ENCODE assay signal across 8 cellular contexts in genomic region chr17:8210761-8211458, GRCh38. TPM values are rescaled to one million over a fixed set of nuclear protein-coding genes. Genes with fewer than 3 reads are reported as not detected.
A peak's percentile ranks its signal among the peaks of the same experiment; 100 is the strongest.
DNase-seq lines count a peak whose midpoint lies in the region; ATAC-seq and TF ChIP-seq lines count a peak whose summit lies in the region.

No MANE protein-coding gene starts in this region.

- H3K36me3 ChIP-seq in H7 (replicated peaks; ENCODE audit: control insufficient read depth, insufficient read depth, low read length), result peaks cover 14% of the 10 kb centered on the region

- no peaks in the 10 kb centered on the region for H3K27me3 ChIP-seq in H7 (ENCODE audit: control insufficient read depth, insufficient read depth, low read length)

- TF ChIP-seq CTCF in AG04449 (IDR thresholded peaks at IDR 0.05; ENCODE audit: insufficient read depth, low read length, missing control alignments), result no peak

- H3K4me3 ChIP-seq in AG04449 (ENCODE audit: low read depth, low read length) (peak overlapping the region; percentile 89), H7 (ENCODE audit: insufficient read depth, low read depth, low read length) (peak overlapping the region; percentile 95), iPS-11a (ENCODE audit: low read depth, low read length) (peak overlapping the region; percentile 92)

- DNase-seq in AG04449 (ENCODE audit: low read depth, low spot score) (no peak), H7 (no peak), NCI-H1105 (lab: John Stamatoyannopoulos, UW) (no peak), activated gamma-delta T cell treated with Interleukin-2 at 50 U/mL for 16 hours (no peak), NCI-H2171 (lab: John Stamatoyannopoulos, UW) (no peak)
- DNase-seq in activated CD8-positive, alpha-beta T cell treated with anti-CD3 and anti-CD28 coated beads, Interleukin-2, amount 10 ng/mL, durations not matched to agents 7 days and 5 days, result no peak
- no peak for DNase-seq in stimulated activated naive CD8-positive, alpha-beta T cell treated with anti-CD3 and anti-CD28 coated beads, Interleukin-15, amount 100 ng/mL, for 72 hours

- peaks cover 40% of the 10 kb centered on the region for H3K36me3 Mint-ChIP-seq in activated CD8-positive, alpha-beta T cell treated with anti-CD3 and anti-CD28 coated beads, Interleukin-2, amount 10 ng/mL, durations not matched to agents 7 days and 5 days (ENCODE audit: low read depth)

- POLR2A ChIA-PET in AG04449 (lab: Yijun Ruan, JAX), result interaction anchor here (0.7 to 1.5 kb wide), 4 partner anchors 12 to 77 kb away, joined by 3 to 9 read pairs (median 6); partner anchors contain the start of gene BORCS6
- POLR2A ChIA-PET in activated CD8-positive, alpha-beta T cell treated with anti-CD3 and anti-CD28 coated beads, Interleukin-2, amount 10 ng/mL, durations not matched to agents 7 days and 5 days (lab: Charles Lee), result interaction anchor here (0.6 to 9.4 kb wide), 13 partner anchors 11 to 279 kb away, joined by 3 to 92 read pairs (median 6); partner anchors contain the start of genes BORCS6, CNTROB, CTC1 and SLC25A35

- no peaks in the 10 kb centered on the region for H3K9me3 Mint-ChIP-seq in activated CD8-positive, alpha-beta T cell treated with anti-CD3 and anti-CD28 coated beads, Interleukin-2, amount 10 ng/mL, durations not matched to agents 7 days and 5 days (ENCODE audit: insufficient read depth)
- no peaks in the 10 kb centered on the region for H3K9me3 Mint-ChIP-seq in stimulated activated naive CD8-positive, alpha-beta T cell treated with anti-CD3 and anti-CD28 coated beads, Interleukin-15, amount 100 ng/mL, for 72 hours

- peak overlapping the region; percentile 99 for H3K4me3 Mint-ChIP-seq in activated CD8-positive, alpha-beta T cell treated with anti-CD3 and anti-CD28 coated beads, Interleukin-2, amount 10 ng/mL, durations not matched to agents 7 days and 5 days
- H3K4me3 Mint-ChIP-seq in stimulated activated naive CD8-positive, alpha-beta T cell treated with anti-CD3 and anti-CD28 coated beads, Interleukin-15, amount 100 ng/mL, for 72 hours, result peak overlapping the region; percentile 93 to 99

- no peaks in the 10 kb centered on the region for H3K27me3 Mint-ChIP-seq in activated CD8-positive, alpha-beta T cell treated with anti-CD3 and anti-CD28 coated beads, Interleukin-2, amount 10 ng/mL, durations not matched to agents 7 days and 5 days (ENCODE audit: low read depth)
- H3K27me3 Mint-ChIP-seq in stimulated activated naive CD8-positive, alpha-beta T cell treated with anti-CD3 and anti-CD28 coated beads, Interleukin-15, amount 100 ng/mL, for 72 hours, result no peaks in the 10 kb centered on the region

- CTCF ChIA-PET in AG04449 (lab: Yijun Ruan, JAX), result interaction anchor here (0.6 to 2.0 kb wide), 7 partner anchors 8 to 692 kb away, joined by 3 to 8 read pairs (median 4); no protein-coding TSS in a partner anchor
- CTCF ChIA-PET in activated CD8-positive, alpha-beta T cell treated with anti-CD3 and anti-CD28 coated beads, Interleukin-2, amount 10 ng/mL, durations not matched to agents 7 days and 5 days (lab: Charles Lee), result interaction anchor here (1.0 to 2.1 kb wide), 9 partner anchors 10 to 117 kb away, joined by 3 to 14 read pairs (median 5); no protein-coding TSS in a partner anchor

- H3K4me1 Mint-ChIP-seq in activated CD8-positive, alpha-beta T cell treated with anti-CD3 and anti-CD28 coated beads, Interleukin-2, amount 10 ng/mL, durations not matched to agents 7 days and 5 days (ENCODE audit: low read depth), result peaks cover 41% of the 10 kb centered on the region
- H3K4me1 Mint-ChIP-seq in stimulated activated naive CD8-positive, alpha-beta T cell treated with anti-CD3 and anti-CD28 coated beads, Interleukin-15, amount 100 ng/mL, for 72 hours, result peaks cover 50% of the 10 kb centered on the region

- ATAC-seq in activated CD8-positive, alpha-beta T cell treated with anti-CD3 and anti-CD28 coated beads, Interleukin-2, amount 10 ng/mL, durations not matched to agents 7 days and 5 days, result no peak
- peak; percentile 60 for ATAC-seq in stimulated activated naive CD8-positive, alpha-beta T cell treated with anti-CD3 and anti-CD28 coated beads, Interleukin-15, amount 100 ng/mL, for 72 hours

- H3K27ac Mint-ChIP-seq in activated CD8-positive, alpha-beta T cell treated with anti-CD3 and anti-CD28 coated beads, Interleukin-2, amount 10 ng/mL, durations not matched to agents 7 days and 5 days, result peak overlapping the region; percentile 99
- peak overlapping the region; percentile 94 to 100 for H3K27ac Mint-ChIP-seq in stimulated activated naive CD8-positive, alpha-beta T cell treated with anti-CD3 and anti-CD28 coated beads, Interleukin-15, amount 100 ng/mL, for 72 hours

RNA-seq across cellular contexts. Expression of gene AURKB, which starts 0.5 kb away (rescaled TPM):
- 209 and 254 TPM in 2 replicates for total RNA-seq in H7 (2014; rRNA removed; shearing (Covaris generic))
- 100 to 1,000 TPM; 182 to 210 TPM for total RNA-seq in activated CD8-positive, alpha-beta T cell treated with anti-CD3 and anti-CD28 coated beads, Interleukin-2, amount 10 ng/mL, durations not matched to agents 7 days and 5 days

RNA-seq across cellular contexts. Expression of gene BORCS6, which starts 20.9 kb away (rescaled TPM):
- total RNA-seq in H7 (2014; rRNA removed; shearing (Covaris generic)), result 9.9 and 10.7 TPM in 2 replicates
- total RNA-seq in activated CD8-positive, alpha-beta T cell treated with anti-CD3 and anti-CD28 coated beads, Interleukin-2, amount 10 ng/mL, durations not matched to agents 7 days and 5 days, result 10 to 100 TPM; 12.7 TPM

RNA-seq across cellular contexts. Expression of gene TMEM107, which starts 34.7 kb away (rescaled TPM):
- total RNA-seq in H7 (2014; rRNA removed; shearing (Covaris generic)), result 27.7 and 40.7 TPM in 2 replicates
- total RNA-seq in activated CD8-positive, alpha-beta T cell treated with anti-CD3 and anti-CD28 coated beads, Interleukin-2, amount 10 ng/mL, durations not matched to agents 7 days and 5 days, result 10 to 100 TPM; 39.6 to 44.1 TPM

RNA-seq across cellular contexts. Expression of gene CTC1, which starts 36.9 kb away (rescaled TPM):
- 14.1 and 14.3 TPM in 2 replicates for total RNA-seq in H7 (2014; rRNA removed; shearing (Covaris generic))
- total RNA-seq in activated CD8-positive, alpha-beta T cell treated with anti-CD3 and anti-CD28 coated beads, Interleukin-2, amount 10 ng/mL, durations not matched to agents 7 days and 5 days, result 100 to 1,000 TPM in 1 of 2 experiments, 10 to 100 TPM in 1; 94.8 to 102 TPM

RNA-seq across cellular contexts. Expression of gene PFAS, which starts 38.2 kb away (rescaled TPM):
- total RNA-seq in H7 (2014; rRNA removed; shearing (Covaris generic)), result 101 and 122 TPM in 2 replicates
- total RNA-seq in activated CD8-positive, alpha-beta T cell treated with anti-CD3 and anti-CD28 coated beads, Interleukin-2, amount 10 ng/mL, durations not matched to agents 7 days and 5 days, result 10 to 100 TPM; 78.3 to 80.2 TPM
